In genomic region chr19:50804420-50805272, GRCh38 we compare ENCODE assay signal across 8 cellular contexts. TPM values are rescaled to one million over a fixed set of nuclear protein-coding genes. Genes with fewer than 3 reads are reported as not detected.
A peak's percentile ranks its signal among the peaks of the same experiment; 100 is the strongest.
DNase-seq lines count a peak whose midpoint lies in the region; ATAC-seq, FAIRE-seq and TF ChIP-seq lines count a peak whose summit lies in the region.

No MANE protein-coding gene starts in this region.

- DNase-seq in NCI-H187 treated with DMSO at 0.1 percent for 48 hours (lab: John Stamatoyannopoulos, UW) (peak; percentile 93), ascending aorta (ENCODE audit: low spot score in 2 of 2) (peak; percentile 95 to 99), right atrium auricular region (ENCODE audit: low spot score) (peak; percentile 98), psoas muscle (peak; percentile 99), urothelium cell line (ENCODE audit: low spot score) (peak; percentile 98)
- peak; percentile 98 for DNase-seq in T-helper 2 cell treated with Interferon-gamma antibody and Interleukin-4, amounts not matched to agents 5 μg/mL and 100 μg/mL, for 36 hours (ENCODE audit: low spot score)

- H3K9me3 ChIP-seq in ascending aorta (no peaks in the 10 kb centered on the region), right atrium auricular region (no peaks in the 10 kb centered on the region), psoas muscle (no peaks in the 10 kb centered on the region)

- H3K27me3 ChIP-seq in ascending aorta (no peaks in the 10 kb centered on the region), right atrium auricular region (no peaks in the 10 kb centered on the region), psoas muscle (ENCODE audit: insufficient read depth in 3 of 3, low read length in 2 of 3) (no peaks in the 10 kb centered on the region)

- peaks cover 37% of the 10 kb centered on the region for H3K36me3 Mint-ChIP-seq in T-helper 2 cell treated with Interferon-gamma antibody and Interleukin-4, amounts not matched to agents 5 μg/mL and 100 μg/mL, for 36 hours (ENCODE audit: low read depth)

- no peak for FAIRE-seq in urothelium cell line (lab: Jason Lieb, UNC)

- H3K4me1 Mint-ChIP-seq in T-helper 2 cell treated with Interferon-gamma antibody and Interleukin-4, amounts not matched to agents 5 μg/mL and 100 μg/mL, for 36 hours (ENCODE audit: low read depth) = peaks cover 18% of the 10 kb centered on the region

- intact Hi-C loops in ascending aorta (cut with DNase I) (loop anchor here (1.0 to 10.0 kb wide), 6 partner anchors 293 to 790 kb away; partner anchors contain the start of genes CLDND2, CTU1, ETFB and JOSD2), psoas muscle (cut with DNase I) (no loop called here)

- H3K4me3 Mint-ChIP-seq in T-helper 2 cell treated with Interferon-gamma antibody and Interleukin-4, amounts not matched to agents 5 μg/mL and 100 μg/mL, for 36 hours = peak overlapping the region; percentile 97

- H3K4me3 ChIP-seq in ascending aorta = peak overlapping the region; percentile 92 to 93
- peak overlapping the region; percentile 77 to 96 for H3K4me3 ChIP-seq in right atrium auricular region
- H3K4me3 ChIP-seq in psoas muscle = peak overlapping the region; percentile 98

- H3K9me3 Mint-ChIP-seq in T-helper 2 cell treated with Interferon-gamma antibody and Interleukin-4, amounts not matched to agents 5 μg/mL and 100 μg/mL, for 36 hours = no peaks in the 10 kb centered on the region

- H3K36me3 ChIP-seq in ascending aorta (peaks cover 5 to 13% of the 10 kb centered on the region in 2 donors), right atrium auricular region (peaks cover 11% of the 10 kb centered on the region), psoas muscle (ENCODE audit: insufficient read depth in 1 of 2, low read depth in 1 of 2) (peaks cover 0 to 24% of the 10 kb centered on the region in 2 donors)

- no peak for TF ChIP-seq CTCF in ascending aorta (IDR thresholded peaks at IDR 0.05)
- no peak for TF ChIP-seq CTCF in right atrium auricular region (IDR thresholded peaks at IDR 0.05)
- TF ChIP-seq CTCF in psoas muscle (IDR thresholded peaks at IDR 0.05) = no peak

- H3K27me3 Mint-ChIP-seq in T-helper 2 cell treated with Interferon-gamma antibody and Interleukin-4, amounts not matched to agents 5 μg/mL and 100 μg/mL, for 36 hours (ENCODE audit: low read depth) = peaks cover under 1% of the 10 kb centered on the region

- H3K27ac Mint-ChIP-seq in T-helper 2 cell treated with Interferon-gamma antibody and Interleukin-4, amounts not matched to agents 5 μg/mL and 100 μg/mL, for 36 hours = peak overlapping the region; percentile 100

- H3K27ac ChIP-seq in ascending aorta (peak overlapping the region; percentile 97), right atrium auricular region (peak overlapping the region; percentile 88 to 96), psoas muscle (peak overlapping the region; percentile 94)

- H3K4me1 ChIP-seq in ascending aorta (peaks cover 0 to 13% of the 10 kb centered on the region in 2 donors), right atrium auricular region (peaks cover 0 to 20% of the 10 kb centered on the region in 2 donors), psoas muscle (peaks cover 17% of the 10 kb centered on the region)

- 0% methylated on average over 62 of the region's 62 CpGs for WGBS in psoas muscle, 3 donors

- ATAC-seq in GM18502 (IDR thresholded peaks at IDR 0.05; ENCODE audit: poor library complexity, unreplicated experiment) (peak; percentile 91), HG02970 (IDR thresholded peaks at IDR 0.05; ENCODE audit: low FRiP score, unreplicated experiment) (peak; percentile 94), psoas muscle (peak; percentile 99 to 100 (median 100))

RNA-seq across cellular contexts. Expression of gene ACP4, which starts 14.4 kb away (rescaled TPM):
- total RNA-seq in ascending aorta (not detected), right atrium auricular region (not detected), psoas muscle (not detected)
- not detected for polyA plus RNA-seq in psoas muscle

RNA-seq across cellular contexts. Expression of gene KLK1, which starts 18.9 kb away (rescaled TPM):
- not detected for total RNA-seq in ascending aorta
- under 1 TPM in 1 of 2 donors, not detected in 1; 0.51 TPM for total RNA-seq in right atrium auricular region
- total RNA-seq in psoas muscle = under 1 TPM in 2 of 4 donors, not detected in 2; 0.32 to 0.34 TPM
- under 1 TPM in 2 of 3 donors, not detected in 1; 0.08 to 0.48 TPM for polyA plus RNA-seq in psoas muscle

RNA-seq across cellular contexts. Expression of gene KLK15, which starts 28.7 kb away (rescaled TPM):
- not detected for total RNA-seq in ascending aorta
- total RNA-seq in right atrium auricular region = not detected
- total RNA-seq in psoas muscle = not detected
- polyA plus RNA-seq in psoas muscle = not detected

RNA-seq across cellular contexts. Expression of gene GPR32, which starts 34.4 kb away (rescaled TPM):
- total RNA-seq in ascending aorta (not detected), right atrium auricular region (not detected), psoas muscle (not detected)
- not detected for polyA plus RNA-seq in psoas muscle

RNA-seq across cellular contexts. Expression of gene KLK3, which starts 50.1 kb away (rescaled TPM):
- not detected for total RNA-seq in ascending aorta
- not detected for total RNA-seq in right atrium auricular region
- total RNA-seq in psoas muscle = not detected
- not detected for polyA plus RNA-seq in psoas muscle

Comparison
In these comparisons a context has a peak if more than half of its experiments do, and no peak if none do; other contexts are left out.
1. Peak in every context shown above with its lines: DNase-seq, ATAC-seq, H3K4me3 ChIP-seq and H3K27ac ChIP-seq.